ENCODE assay signal across 11 cellular contexts in genomic region chr22:46105494-46106278, GRCh38. TPM values are rescaled to one million over a fixed set of nuclear protein-coding genes. Genes with fewer than 3 reads are reported as not detected.
A peak's percentile ranks its signal among the peaks of the same experiment; 100 is the strongest.
DNase-seq lines count a peak whose midpoint lies in the region; TF ChIP-seq lines count a peak whose summit lies in the region.
"Had no signal": no experiment of that assay in that cellular context is flagged by ENCODE, and none has a peak within 500 bp of the region (broad histone marks: within the 10 kb centered on the region; RNA-seq: fewer than 3 reads in every experiment).

No MANE protein-coding gene starts in this region.

- peaks cover 42% of the 10 kb centered on the region for H3K4me1 Mint-ChIP-seq in Calu3 (ENCODE audit: low read depth, unreplicated experiment)
- H3K4me1 Mint-ChIP-seq: naive B cell had no signal

- intact Hi-C loops in Calu3 (cut with micrococcal nuclease; ENCODE audit: unreplicated experiment) (loop anchor here (10.0 kb wide), 1 partner anchor 51 kb away; no protein-coding TSS in a partner anchor), ascending aorta (cut with DNase I) (loop anchor here (5.0 to 10.0 kb wide), 2 partner anchors 33 to 51 kb away; no protein-coding TSS in a partner anchor)

- no TSS peak for BruUV-seq in Calu3 (replicated peaks; lab: Mats Ljungman, UMichigan)

- H3K36me3 Mint-ChIP-seq in Calu3 (ENCODE audit: insufficient read depth, unreplicated experiment) = peaks cover 96% of the 10 kb centered on the region
- H3K36me3 Mint-ChIP-seq: naive B cell had no signal

- no peaks in the 10 kb centered on the region for H3K27me3 Mint-ChIP-seq in Calu3 (ENCODE audit: unreplicated experiment)
- H3K27me3 Mint-ChIP-seq: naive B cell had no signal

- peaks cover 48% of the 10 kb centered on the region in 2 donors for H3K36me3 ChIP-seq in ascending aorta
- peaks cover 92% of the 10 kb centered on the region for H3K36me3 ChIP-seq in skeletal muscle satellite cell (ENCODE audit: insufficient read depth, low read length)

- no peaks in the 10 kb centered on the region for H3K27me3 ChIP-seq in ascending aorta
- no peaks in the 10 kb centered on the region for H3K27me3 ChIP-seq in skeletal muscle satellite cell (ENCODE audit: control insufficient read depth, insufficient read depth, low read length)

- peak overlapping the region; percentile 52 for H3K4me3 Mint-ChIP-seq in Calu3 (ENCODE audit: low read depth, unreplicated experiment)
- H3K4me3 Mint-ChIP-seq: naive B cell had no signal

- peak overlapping the region; percentile 94 to 100 for H3K27ac ChIP-seq in ascending aorta

- no peaks in the 10 kb centered on the region for H3K9me3 ChIP-seq in ascending aorta
- no peaks in the 10 kb centered on the region for H3K9me3 ChIP-seq in skeletal muscle satellite cell (replicated peaks; ENCODE audit: low read length)

- no peak for TF ChIP-seq CTCF in Calu3 (IDR thresholded peaks at IDR 0.05; ENCODE audit: unreplicated experiment)
- no peak for TF ChIP-seq CTCF in ascending aorta (IDR thresholded peaks at IDR 0.05)

- peak; percentile 85 for DNase-seq in Calu3
- no peak for DNase-seq in ascending aorta (ENCODE audit: low spot score in 2 of 2)
- DNase-seq in hepatic stellate cell (ENCODE audit: low spot score) = peak; percentile 84
- DNase-seq in KG1 (lab: John Stamatoyannopoulos, UW) = no peak
- DNase-seq in ureter (ENCODE audit: low spot score) = no peak
- no peak for DNase-seq in globus pallidus (ENCODE audit: low spot score)
- no peak for DNase-seq in NCI-H1417 (lab: John Stamatoyannopoulos, UW)
- DNase-seq: activated CD4-positive, CD25-positive, alpha-beta regulatory T cell; naive B cell; NCI-H774 had no signal

- peaks cover 59 to 82% of the 10 kb centered on the region in 2 donors for H3K4me1 ChIP-seq in ascending aorta
- H3K4me1 ChIP-seq in skeletal muscle satellite cell (ENCODE audit: control insufficient read depth, insufficient read depth, low read length) = peaks cover 99% of the 10 kb centered on the region

- peak overlapping the region; percentile 90 for H3K27ac Mint-ChIP-seq in Calu3 (ENCODE audit: unreplicated experiment)
- H3K27ac Mint-ChIP-seq: naive B cell had no signal

- peak overlapping the region; percentile 53 for H3K4me2 ChIP-seq in skeletal muscle satellite cell (ENCODE audit: low read length)

- H3K4me3 ChIP-seq in ascending aorta (no peak overlapping the region), skeletal muscle satellite cell (ENCODE audit: low read length) (no peak overlapping the region)

- H3K9ac ChIP-seq in skeletal muscle satellite cell (ENCODE audit: low read depth, low read length) = peak overlapping the region; percentile 66

- CTCF ChIA-PET in Calu3 (lab: Charles Lee) = interaction anchor here (0.6 to 1.3 kb wide), 2 partner anchors 22 to 100 kb away, joined by 4 to 5 read pairs; no protein-coding TSS in a partner anchor

- H3K9me3 Mint-ChIP-seq in Calu3 (ENCODE audit: low read depth, unreplicated experiment) = no peaks in the 10 kb centered on the region
- H3K9me3 Mint-ChIP-seq: naive B cell had no signal

RNA-seq across cellular contexts. Expression of gene PPARA, which starts 44.6 kb away (rescaled TPM):
- total RNA-seq in Calu3 (2022) (22.7 and 31.5 TPM in 2 replicates), ascending aorta (20.1 TPM), ureter (29.1 TPM)
- 9.0 and 14.2 TPM in 2 replicates for total RNA-seq in skeletal muscle satellite cell (2012; rRNA removed)

Comparison
In these comparisons a context has a peak if more than half of its experiments do, and no peak if none do; other contexts are left out.
1. DNase-seq: peak in Calu3 (single experiment) and hepatic stellate cell (single experiment); none in ascending aorta (0 of 2), KG1 (single experiment), ureter (single experiment), globus pallidus (single experiment) and NCI-H1417 (0 of 3).